ENCODE assay signal across 15 cellular contexts in genomic region chr11:47109051-47109791, GRCh38.
DNase-seq lines count a peak whose midpoint lies in the region; ATAC-seq lines count a peak whose summit lies in the region.
"Had no signal": no experiment of that assay in that cellular context is flagged by ENCODE, and none has a peak within 500 bp of the region (broad histone marks: within the 10 kb centered on the region; RNA-seq: fewer than 3 reads in every experiment).

No MANE protein-coding gene starts in this region.

- H3K79me1 ChIP-seq in mesendoderm (ENCODE audit: low read length) = no peaks in the 10 kb centered on the region

- H3K4me3 Mint-ChIP-seq in T-helper 2 cell treated with Interferon-gamma antibody and Interleukin-4, amounts not matched to agents 5 μg/mL and 100 μg/mL, for 36 hours = no peak overlapping the region

- DNase-seq in caudate nucleus (lab: John Stamatoyannopoulos, UW) = peak in 15 of 61 donors; percentile 11 to 51 (median 38)
- peak; percentile 31 for DNase-seq in mesendoderm
- DNase-seq in SKM-1 (lab: John Stamatoyannopoulos, UW; ENCODE audit: unreplicated experiment) = no peak
- DNase-seq in NCI-H2107 (lab: John Stamatoyannopoulos, UW) = no peak
- no peak for DNase-seq in T-helper 2 cell treated with Interferon-gamma antibody and Interleukin-4, amounts not matched to agents 5 μg/mL and 100 μg/mL, for 36 hours (ENCODE audit: low spot score)
- DNase-seq: activated effector memory CD4-positive, alpha-beta T cell treated with anti-CD3 and anti-CD28 coated beads, Interleukin-2, amount 50 U/mL, for 16 hours; KG1; NCI-H510A treated with DMSO at 0.1 percent for 48 hours; testis had no signal

- H3K4me1 Mint-ChIP-seq in T-helper 2 cell treated with Interferon-gamma antibody and Interleukin-4, amounts not matched to agents 5 μg/mL and 100 μg/mL, for 36 hours (ENCODE audit: low read depth) = no peaks in the 10 kb centered on the region

- H3K4me2 ChIP-seq in mesendoderm (ENCODE audit: low read length) = no peak overlapping the region

- H3K36me3 Mint-ChIP-seq in T-helper 2 cell treated with Interferon-gamma antibody and Interleukin-4, amounts not matched to agents 5 μg/mL and 100 μg/mL, for 36 hours (ENCODE audit: low read depth) = no peaks in the 10 kb centered on the region

- H4K5ac ChIP-seq in mesendoderm (ENCODE audit: low read length) = no peak overlapping the region

- no peaks in the 10 kb centered on the region for H3K79me2 ChIP-seq in mesendoderm (ENCODE audit: control insufficient read depth, insufficient read depth, low read length)
- H3K79me2 ChIP-seq: parathyroid adenoma had no signal

- no peak overlapping the region for H3K4ac ChIP-seq in mesendoderm (ENCODE audit: low read depth, low read length)

- H2BK120ac ChIP-seq in mesendoderm (ENCODE audit: low read depth, low read length) = no peak overlapping the region

- WGBS in mesendoderm (ENCODE audit: extremely low coverage, insufficient coverage, low lambda C conversion rate) = no CpG with 5 or more reads among the region's 6 CpGs

- no peak overlapping the region for H2BK15ac ChIP-seq in mesendoderm (replicated peaks; ENCODE audit: low read depth)

- no peak overlapping the region for H2AK5ac ChIP-seq in mesendoderm (ENCODE audit: low read length)

- H3K4me3 ChIP-seq in mesendoderm (ENCODE audit: low read length) = no peak overlapping the region
- H3K4me3 ChIP-seq: ascending aorta, testis had no signal

- no peaks in the 10 kb centered on the region for H3K36me3 ChIP-seq in mesendoderm (ENCODE audit: control insufficient read depth, insufficient read depth, low read length)
- H3K36me3 ChIP-seq: ascending aorta had no signal

- H3K9ac ChIP-seq in mesendoderm (ENCODE audit: low read length) = no peak overlapping the region
- H3K9ac ChIP-seq: parathyroid adenoma had no signal

- H3K27me3 Mint-ChIP-seq in T-helper 2 cell treated with Interferon-gamma antibody and Interleukin-4, amounts not matched to agents 5 μg/mL and 100 μg/mL, for 36 hours (ENCODE audit: low read depth) = no peaks in the 10 kb centered on the region

- H2BK5ac ChIP-seq in mesendoderm (ENCODE audit: low read length) = no peak overlapping the region

- peaks cover 7% of the 10 kb centered on the region for H3K4me1 ChIP-seq in mesendoderm (ENCODE audit: control insufficient read depth, low read depth, low read length)
- H3K4me1 ChIP-seq: ascending aorta, parathyroid adenoma, testis had no signal

- peak; percentile 39 for ATAC-seq in GM21360 (IDR thresholded peaks at IDR 0.05; ENCODE audit: unreplicated experiment)
- ATAC-seq: Panc1 had no signal

- no peak overlapping the region for H3K23ac ChIP-seq in mesendoderm (ENCODE audit: low read length)

- H3K9me3 Mint-ChIP-seq in T-helper 2 cell treated with Interferon-gamma antibody and Interleukin-4, amounts not matched to agents 5 μg/mL and 100 μg/mL, for 36 hours = no peaks in the 10 kb centered on the region

- no peak overlapping the region for H3K18ac ChIP-seq in mesendoderm (ENCODE audit: low read length)

- H3K27ac Mint-ChIP-seq in T-helper 2 cell treated with Interferon-gamma antibody and Interleukin-4, amounts not matched to agents 5 μg/mL and 100 μg/mL, for 36 hours = no peak overlapping the region

- H3K27me3 ChIP-seq in mesendoderm (ENCODE audit: insufficient read depth, low read length, poor library complexity) = no peaks in the 10 kb centered on the region
- H3K27me3 ChIP-seq: ascending aorta, testis had no signal

- H3K27ac ChIP-seq in caudate nucleus (ENCODE audit: low read depth, low read length) (peak overlapping the region; percentile 84), mesendoderm (ENCODE audit: low read depth, low read length) (no peak overlapping the region), temporal lobe (ENCODE audit: low read depth, low read length) (peak overlapping the region; percentile 92)
- H3K27ac ChIP-seq: ascending aorta, parathyroid adenoma, testis, VCaP had no signal

- H3K56ac ChIP-seq in mesendoderm (ENCODE audit: low read length) = no peak overlapping the region

- H4K8ac ChIP-seq in mesendoderm (ENCODE audit: low read depth, low read length) = no peak overlapping the region
